1 cellular context compared by ENCODE assay signal in genomic region chr1:84690397-84691138, GRCh38.
TF ChIP-seq lines count a peak whose summit lies in the region.

Gene SSX2IP (minus strand): TSS chr1:84690461. CDS start chr1:84671219, 19,242 bp downstream.

TF ChIP-seq in HepG2, 621 proteins besides CTCF, POLR2A, EP300 and RAD21 (continued from another document and continues in another):
- TF ChIP-seq ZNF503 (CRISPR knock-in tag; IDR thresholded peaks at IDR 0.05) (peak; percentile 42; the same call in 1 of the 2 replicates), ZNF709 (CRISPR knock-in tag; IDR thresholded peaks at IDR 0.05) (0 out of 2 replicates have a peak, but pooled peaks have one; percentile 22), ZNF253 (CRISPR knock-in tag; IDR thresholded peaks at IDR 0.05; ENCODE audit: borderline replicate concordance) (no peak), ZNF558 (CRISPR knock-in tag; IDR thresholded peaks at IDR 0.05; ENCODE audit: borderline replicate concordance) (peak; percentile 78; the same call in 1 of the 2 replicates), THAP8 (CRISPR knock-in tag; IDR thresholded peaks at IDR 0.05; ENCODE audit: borderline replicate concordance) (no peak), FOSL1 (CRISPR knock-in tag; IDR thresholded peaks at IDR 0.05; ENCODE audit: borderline replicate concordance) (0 out of 2 replicates have a peak, but pooled peaks have one; percentile 46), NFYC (CRISPR knock-in tag; IDR thresholded peaks at IDR 0.05) (peak; percentile 86), ZNF510 (CRISPR knock-in tag; IDR thresholded peaks at IDR 0.05; ENCODE audit: low read depth) (no peak), TMF1 (CRISPR knock-in tag; IDR thresholded peaks at IDR 0.05; ENCODE audit: low read depth) (no peak), NCOA2 (CRISPR knock-in tag; IDR thresholded peaks at IDR 0.05) (no peak), ZNF687 (CRISPR knock-in tag; IDR thresholded peaks at IDR 0.05) (peak; percentile 56), YEATS4 (CRISPR knock-in tag; IDR thresholded peaks at IDR 0.05; ENCODE audit: borderline replicate concordance) (peak; percentile 35), ARID4A (CRISPR knock-in tag; IDR thresholded peaks at IDR 0.05; ENCODE audit: borderline replicate concordance) (peak; percentile 33; the same call in 1 of the 2 replicates), ZBTB2 (CRISPR knock-in tag; IDR thresholded peaks at IDR 0.05; ENCODE audit: low read depth) (peak; percentile 79; the same call in 1 of the 2 replicates), RORA (CRISPR knock-in tag; IDR thresholded peaks at IDR 0.05) (no peak), ZNF501 (CRISPR knock-in tag; IDR thresholded peaks at IDR 0.05) (no peak; the same call in 1 of the 2 replicates), FOXM1 (CRISPR knock-in tag; IDR thresholded peaks at IDR 0.05) (no peak), NAIF1 (CRISPR knock-in tag; IDR thresholded peaks at IDR 0.05; ENCODE audit: borderline replicate concordance) (peak; percentile 86), ZBTB49 (CRISPR knock-in tag; IDR thresholded peaks at IDR 0.05; ENCODE audit: borderline replicate concordance) (no peak), ZNF800 (CRISPR knock-in tag; IDR thresholded peaks at IDR 0.05) (peak; percentile 33; the same call in 1 of the 2 replicates), KMT2B (CRISPR knock-in tag; IDR thresholded peaks at IDR 0.05) (peak; percentile 50; the same call in 1 of the 2 replicates), HIVEP1 (CRISPR knock-in tag; IDR thresholded peaks at IDR 0.05) (0 out of 2 replicates have a peak, but pooled peaks have one; percentile 60), HMGXB3 (CRISPR knock-in tag; IDR thresholded peaks at IDR 0.05; ENCODE audit: borderline replicate concordance) (peak; percentile 99), ZNF354B (CRISPR knock-in tag; IDR thresholded peaks at IDR 0.05) (no peak), PCBP1 (IDR thresholded peaks at IDR 0.05; ENCODE audit: borderline replicate concordance, low read depth, low read length) (no peak), MED1 (CRISPR knock-in tag; IDR thresholded peaks at IDR 0.05) (0 out of 2 replicates have a peak, but pooled peaks have one; percentile 8), YEATS2 (CRISPR knock-in tag; IDR thresholded peaks at IDR 0.05; ENCODE audit: borderline replicate concordance) (0 out of 2 replicates have a peak, but pooled peaks have one; percentile 18), SP5 (CRISPR knock-in tag; IDR thresholded peaks at IDR 0.05; ENCODE audit: borderline replicate concordance, low read depth) (peak; percentile 60; the same call in 1 of the 2 replicates), PHF8 (CRISPR knock-in tag; IDR thresholded peaks at IDR 0.05) (peak; percentile 38; the same call in 1 of the 2 replicates), ZBTB43 (CRISPR knock-in tag; conservative IDR thresholded peaks at IDR 0.05) (no peak), ZNF446 (CRISPR knock-in tag; IDR thresholded peaks at IDR 0.05) (0 out of 2 replicates have a peak, but pooled peaks have one; percentile 19), HNRNPLL (IDR thresholded peaks at IDR 0.05; ENCODE audit: low read depth, low read length, poor library complexity, severe bottlenecking) (peak; percentile 99)
